In the genomic region with DNA sequence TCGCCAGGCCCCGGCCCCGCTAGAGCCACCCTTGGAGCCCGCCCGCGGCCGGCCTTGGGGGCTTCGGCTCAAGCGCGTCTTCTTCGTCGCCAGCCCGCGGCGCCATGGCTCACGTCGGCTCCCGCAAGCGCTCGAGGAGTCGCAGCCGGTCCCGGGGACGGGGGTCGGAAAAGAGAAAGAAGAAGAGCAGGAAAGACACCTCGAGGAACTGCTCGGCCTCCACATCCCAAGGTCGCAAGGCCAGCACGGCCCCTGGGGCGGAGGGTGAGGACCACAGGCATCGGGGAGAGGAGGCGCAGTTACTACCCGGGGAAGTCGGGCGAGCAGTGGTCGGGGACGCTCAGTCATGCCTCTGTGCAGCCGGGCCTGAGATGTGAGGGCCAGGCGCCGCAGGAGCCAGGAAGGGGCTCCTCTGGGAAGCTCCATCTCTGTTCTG, we compare ENCODE assay signal across 1 cellular context.
TF ChIP-seq lines count a peak whose summit lies in the region.

No MANE protein-coding gene starts in this region.

TF ChIP-seq in WTC11, 78 proteins besides CTCF, POLR2A, EP300 and RAD21 (continued from another document):
- TF ChIP-seq, protein P1, sequence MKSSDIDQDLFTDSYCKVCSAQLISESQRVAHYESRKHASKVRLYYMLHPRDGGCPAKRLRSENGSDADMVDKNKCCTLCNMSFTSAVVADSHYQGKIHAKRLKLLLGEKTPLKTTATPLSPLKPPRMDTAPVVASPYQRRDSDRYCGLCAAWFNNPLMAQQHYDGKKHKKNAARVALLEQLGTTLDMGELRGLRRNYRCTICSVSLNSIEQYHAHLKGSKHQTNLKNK (CRISPR knock-in tag; IDR thresholded peaks at IDR 0.05), result no peak
- TF ChIP-seq, protein P2, sequence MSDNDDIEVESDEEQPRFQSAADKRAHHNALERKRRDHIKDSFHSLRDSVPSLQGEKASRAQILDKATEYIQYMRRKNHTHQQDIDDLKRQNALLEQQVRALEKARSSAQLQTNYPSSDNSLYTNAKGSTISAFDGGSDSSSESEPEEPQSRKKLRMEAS (CRISPR knock-in tag; IDR thresholded peaks at IDR 0.05), result no peak
- TF ChIP-seq, protein P3, sequence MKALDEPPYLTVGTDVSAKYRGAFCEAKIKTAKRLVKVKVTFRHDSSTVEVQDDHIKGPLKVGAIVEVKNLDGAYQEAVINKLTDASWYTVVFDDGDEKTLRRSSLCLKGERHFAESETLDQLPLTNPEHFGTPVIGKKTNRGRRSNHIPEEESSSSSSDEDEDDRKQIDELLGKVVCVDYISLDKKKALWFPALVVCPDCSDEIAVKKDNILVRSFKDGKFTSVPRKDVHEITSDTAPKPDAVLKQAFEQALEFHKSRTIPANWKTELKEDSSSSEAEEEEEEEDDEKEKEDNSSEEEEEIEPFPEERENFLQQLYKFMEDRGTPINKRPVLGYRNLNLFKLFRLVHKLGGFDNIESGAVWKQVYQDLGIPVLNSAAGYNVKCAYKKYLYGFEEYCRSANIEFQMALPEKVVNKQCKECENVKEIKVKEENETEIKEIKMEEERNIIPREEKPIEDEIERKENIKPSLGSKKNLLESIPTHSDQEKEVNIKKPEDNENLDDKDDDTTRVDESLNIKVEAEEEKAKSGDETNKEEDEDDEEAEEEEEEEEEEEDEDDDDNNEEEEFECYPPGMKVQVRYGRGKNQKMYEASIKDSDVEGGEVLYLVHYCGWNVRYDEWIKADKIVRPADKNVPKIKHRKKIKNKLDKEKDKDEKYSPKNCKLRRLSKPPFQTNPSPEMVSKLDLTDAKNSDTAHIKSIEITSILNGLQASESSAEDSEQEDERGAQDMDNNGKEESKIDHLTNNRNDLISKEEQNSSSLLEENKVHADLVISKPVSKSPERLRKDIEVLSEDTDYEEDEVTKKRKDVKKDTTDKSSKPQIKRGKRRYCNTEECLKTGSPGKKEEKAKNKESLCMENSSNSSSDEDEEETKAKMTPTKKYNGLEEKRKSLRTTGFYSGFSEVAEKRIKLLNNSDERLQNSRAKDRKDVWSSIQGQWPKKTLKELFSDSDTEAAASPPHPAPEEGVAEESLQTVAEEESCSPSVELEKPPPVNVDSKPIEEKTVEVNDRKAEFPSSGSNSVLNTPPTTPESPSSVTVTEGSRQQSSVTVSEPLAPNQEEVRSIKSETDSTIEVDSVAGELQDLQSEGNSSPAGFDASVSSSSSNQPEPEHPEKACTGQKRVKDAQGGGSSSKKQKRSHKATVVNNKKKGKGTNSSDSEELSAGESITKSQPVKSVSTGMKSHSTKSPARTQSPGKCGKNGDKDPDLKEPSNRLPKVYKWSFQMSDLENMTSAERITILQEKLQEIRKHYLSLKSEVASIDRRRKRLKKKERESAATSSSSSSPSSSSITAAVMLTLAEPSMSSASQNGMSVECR (CRISPR knock-in tag; IDR thresholded peaks at IDR 0.05; ENCODE audit: borderline replicate concordance), result no peak
- no peak for TF ChIP-seq OVOL2 (CRISPR knock-in tag; IDR thresholded peaks at IDR 0.05; ENCODE audit: borderline replicate concordance)
- TF ChIP-seq, protein P4, sequence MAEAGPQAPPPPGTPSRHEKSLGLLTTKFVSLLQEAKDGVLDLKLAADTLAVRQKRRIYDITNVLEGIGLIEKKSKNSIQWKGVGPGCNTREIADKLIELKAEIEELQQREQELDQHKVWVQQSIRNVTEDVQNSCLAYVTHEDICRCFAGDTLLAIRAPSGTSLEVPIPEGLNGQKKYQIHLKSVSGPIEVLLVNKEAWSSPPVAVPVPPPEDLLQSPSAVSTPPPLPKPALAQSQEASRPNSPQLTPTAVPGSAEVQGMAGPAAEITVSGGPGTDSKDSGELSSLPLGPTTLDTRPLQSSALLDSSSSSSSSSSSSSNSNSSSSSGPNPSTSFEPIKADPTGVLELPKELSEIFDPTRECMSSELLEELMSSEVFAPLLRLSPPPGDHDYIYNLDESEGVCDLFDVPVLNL (CRISPR knock-in tag; IDR thresholded peaks at IDR 0.05; ENCODE audit: borderline replicate concordance, low read depth), result no peak
